ENCODE assay signal across 9 cellular contexts in genomic region chr6:106513813-106514212, GRCh38.
DNase-seq lines count a peak whose midpoint lies in the region; ATAC-seq, FAIRE-seq and TF ChIP-seq lines count a peak whose summit lies in the region.
"Had no signal": no experiment of that assay in that cellular context is flagged by ENCODE, and none has a peak within 500 bp of the region (broad histone marks: within the 10 kb centered on the region; RNA-seq: fewer than 3 reads in every experiment).

No MANE protein-coding gene starts in this region.

- no peaks in the 10 kb centered on the region for H4K20me1 ChIP-seq in K562 (replicated peaks; ENCODE audit: control insufficient read depth, insufficient read depth, low read length)

- WGBS in K562 (ENCODE audit: insufficient coverage, low coverage, missing lambda C conversion rate): 0% methylated on average over 2 of the region's 2 CpGs
- 43 to 73% (median 57%) methylated on average over 2 of the region's 2 CpGs for WGBS in adrenal gland, 4 donors

- TF ChIP-seq POLR2A in K562 (conservative IDR thresholded peaks at IDR 0.05): no peak
- TF ChIP-seq POLR2A in adrenal gland (IDR thresholded peaks at IDR 0.05): no peak

- peak overlapping the region; percentile 94 to 98 (median 97) for H3K4me3 Mint-ChIP-seq in CD8-positive, alpha-beta memory T cell
- peak overlapping the region; percentile 95 to 99 (median 97) for H3K4me3 Mint-ChIP-seq in IgD-negative memory B cell
- peak overlapping the region; percentile 89 to 98 (median 96) for H3K4me3 Mint-ChIP-seq in naive thymus-derived CD4-positive, alpha-beta T cell

- in situ Hi-C loops in K562 (cut with MboI): no loop called here

- H3K36me3 Mint-ChIP-seq in CD8-positive, alpha-beta memory T cell: peaks cover 0 to 16% (median 0%) of the 10 kb centered on the region in 3 donors
- peaks cover 2% of the 10 kb centered on the region for H3K36me3 Mint-ChIP-seq in IgD-negative memory B cell
- H3K36me3 Mint-ChIP-seq in naive thymus-derived CD4-positive, alpha-beta T cell: peaks cover 0 to 3% (median 0%) of the 10 kb centered on the region in 5 donors

- no peaks in the 10 kb centered on the region for H3K9me1 ChIP-seq in K562 (ENCODE audit: control insufficient read depth, insufficient read depth, low read length)

- intact Hi-C loops in K562 (cut with micrococcal nuclease) (no loop called here), adrenal gland (cut with DNase I) (no loop called here)
- intact Hi-C loops in naive thymus-derived CD4-positive, alpha-beta T cell (cut with micrococcal nuclease): loop anchor here (2.0 to 10.0 kb wide), 7 partner anchors 115 to 1443 kb away; partner anchors contain the start of genes SEC63 (in 2 of the 2), ATG5 (in 1 of the 2), BEND3 (in 1 of the 2) and MTRES1 (in 1 of the 2)

- CTCF ChIA-PET in CD8-positive, alpha-beta memory T cell (lab: Charles Lee): interaction anchor here (1.0 to 7.1 kb wide), 10 partner anchors 9 to 56 kb away, joined by 3 to 147 read pairs (median 18); no protein-coding TSS in a partner anchor
- CTCF ChIA-PET in K562 (lab: Yijun Ruan, JAX; ENCODE audit: low intra/inter-chr PET ratio): interaction anchor here (0.5 kb wide), 1 partner anchor 1630 kb away, joined by 3 read pairs; no protein-coding TSS in a partner anchor
- CTCF ChIA-PET in naive thymus-derived CD4-positive, alpha-beta T cell (lab: Charles Lee): interaction anchor here (0.6 to 7.1 kb wide), 8 partner anchors 10 to 459 kb away, joined by 3 to 74 read pairs (median 12); no protein-coding TSS in a partner anchor

- H3K9ac ChIP-seq in K562 (ENCODE audit: insufficient read depth in 1 of 2, low read depth in 2 of 2, low read length in 2 of 2): no peak overlapping the region

- peaks cover 46% of the 10 kb centered on the region for H3K4me1 ChIP-seq in CD8-positive, alpha-beta memory T cell (ENCODE audit: insufficient read depth, low read length)
- H3K4me1 ChIP-seq in K562 (replicated peaks in 1 of 2; ENCODE audit: control insufficient read depth in 2 of 2, insufficient read depth in 2 of 2, low read length in 2 of 2) (peaks cover under 1 to 24% of the 10 kb centered on the region in 2 experiments; a peak in 3 of 5 replicates), adrenal gland (replicated peaks in 1 of 2) (peaks cover 7 to 23% of the 10 kb centered on the region in 2 donors)
- H3K4me1 ChIP-seq in naive thymus-derived CD4-positive, alpha-beta T cell (ENCODE audit: control insufficient read depth in 2 of 2, insufficient read depth in 2 of 2, low read length in 2 of 2): peaks cover 39 to 52% of the 10 kb centered on the region in 2 donors

- no peaks in the 10 kb centered on the region for H3K79me2 ChIP-seq in K562 (ENCODE audit: control insufficient read depth, insufficient read depth, low read length)

- H3K27ac Mint-ChIP-seq in CD8-positive, alpha-beta memory T cell: peak overlapping the region; percentile 95 to 99 (median 98)
- peak overlapping the region; percentile 88 to 96 (median 95) for H3K27ac Mint-ChIP-seq in IgD-negative memory B cell
- H3K27ac Mint-ChIP-seq in naive thymus-derived CD4-positive, alpha-beta T cell: peak overlapping the region; percentile 92 to 99 (median 96)

- no peak for TF ChIP-seq EP300 in K562 (IDR thresholded peaks at IDR 0.05; ENCODE audit: low read length)

- H3K9me3 ChIP-seq in CD8-positive, alpha-beta memory T cell (ENCODE audit: low read length): no peaks in the 10 kb centered on the region
- no peaks in the 10 kb centered on the region for H3K9me3 ChIP-seq in K562 (replicated peaks; ENCODE audit: control insufficient read depth, insufficient read depth, low read depth, low read length)
- H3K9me3 ChIP-seq in naive thymus-derived CD4-positive, alpha-beta T cell (ENCODE audit: control insufficient read depth in 2 of 3, low read length in 3 of 3): no peaks in the 10 kb centered on the region
- no peaks in the 10 kb centered on the region for H3K9me3 ChIP-seq in adrenal gland (replicated peaks in 1 of 3)

- peak in 1 of 5 donors; percentile 47 for DNase-seq in CD8-positive, alpha-beta memory T cell
- DNase-seq in K562 (ENCODE audit: extremely low read depth in 1 of 4, low spot score in 3 of 4) (no peak), NCI-H1436 treated with DMSO at 0.1 percent for 48 hours (lab: John Stamatoyannopoulos, UW) (no peak), adrenal gland (no peak), NCI-H146 treated with DMSO at 0.1 percent for 48 hours (lab: John Stamatoyannopoulos, UW; ENCODE audit: unreplicated experiment) (no peak), SHP77 treated with DMSO at 0.1 percent for 48 hours (lab: John Stamatoyannopoulos, UW) (no peak)
- DNase-seq in naive thymus-derived CD4-positive, alpha-beta T cell: peak in 2 of 9 donors; percentile 11 to 18
- DNase-seq: KBM-7 had no signal

- no peaks in the 10 kb centered on the region for H3K36me3 ChIP-seq in CD8-positive, alpha-beta memory T cell (ENCODE audit: insufficient read depth, low read length)
- H3K36me3 ChIP-seq in K562 (ENCODE audit: control insufficient read depth, insufficient read depth, low read length) (no peaks in the 10 kb centered on the region), adrenal gland (replicated peaks in 1 of 2) (no peaks in the 10 kb centered on the region)
- H3K36me3 ChIP-seq in naive thymus-derived CD4-positive, alpha-beta T cell (ENCODE audit: control insufficient read depth in 2 of 3, insufficient read depth in 3 of 3, low read length in 3 of 3): peaks cover 0 to 11% (median 0%) of the 10 kb centered on the region in 3 experiments

- H3K27me3 Mint-ChIP-seq in CD8-positive, alpha-beta memory T cell: no peaks in the 10 kb centered on the region
- peaks cover 3% of the 10 kb centered on the region for H3K27me3 Mint-ChIP-seq in IgD-negative memory B cell
- H3K27me3 Mint-ChIP-seq in naive thymus-derived CD4-positive, alpha-beta T cell: peaks cover 0 to 27% (median 0%) of the 10 kb centered on the region in 5 donors

- no peaks in the 10 kb centered on the region for H3K27me3 ChIP-seq in CD8-positive, alpha-beta memory T cell (ENCODE audit: insufficient read depth, low read length, poor library complexity, severe bottlenecking)
- H3K27me3 ChIP-seq in K562 (ENCODE audit: control insufficient read depth in 2 of 2, insufficient read depth in 2 of 2, low read length in 2 of 2) (peaks cover 33 to 37% of the 10 kb centered on the region in 2 experiments), adrenal gland (peaks cover 14% of the 10 kb centered on the region)
- H3K27me3 ChIP-seq in naive thymus-derived CD4-positive, alpha-beta T cell (ENCODE audit: control insufficient read depth in 2 of 2, insufficient read depth in 2 of 2, low read length in 2 of 2): no peaks in the 10 kb centered on the region

- TF ChIP-seq CTCF in K562 (IDR thresholded peaks at IDR 0.05 in 2 of 3, conservative IDR thresholded peaks at IDR 0.05 in 1 of 3; ENCODE audit: insufficient read depth in 2 of 3, low read depth in 1 of 3, low read length in 3 of 3): no peak
- no peak for TF ChIP-seq CTCF in adrenal gland (IDR thresholded peaks at IDR 0.05)

- TF ChIP-seq RAD21 in K562 (CRISPR knock-in tag; conservative IDR thresholded peaks at IDR 0.05 in 1 of 2, IDR thresholded peaks at IDR 0.05 in 1 of 2): no peak

- H2AFZ ChIP-seq in K562 (ENCODE audit: low read depth, low read length): no peak overlapping the region

- no peak overlapping the region for H3K4me2 ChIP-seq in K562 (ENCODE audit: insufficient read depth, low read length)

- POLR2A ChIA-PET in CD8-positive, alpha-beta memory T cell (lab: Charles Lee): interaction anchor here (0.6 to 3.6 kb wide), 4 partner anchors 8 to 188 kb away, joined by 3 to 60 read pairs (median 5); partner anchors contain the start of gene ATG5
- POLR2A ChIA-PET in K562 (lab: Yijun Ruan, JAX): no interaction called here
- POLR2A ChIA-PET in naive thymus-derived CD4-positive, alpha-beta T cell (lab: Charles Lee): interaction anchor here (1.2 to 6.4 kb wide), 6 partner anchors 9 to 53 kb away, joined by 6 to 173 read pairs (median 9); no protein-coding TSS in a partner anchor

- no peak for ATAC-seq in K562
- ATAC-seq in naive thymus-derived CD4-positive, alpha-beta T cell: no peak

- H3K4me1 Mint-ChIP-seq in CD8-positive, alpha-beta memory T cell: peaks cover 63 to 78% (median 77%) of the 10 kb centered on the region in 3 donors
- H3K4me1 Mint-ChIP-seq in IgD-negative memory B cell: peaks cover 37 to 43% (median 42%) of the 10 kb centered on the region in 3 donors
- H3K4me1 Mint-ChIP-seq in naive thymus-derived CD4-positive, alpha-beta T cell: peaks cover 41 to 74% (median 65%) of the 10 kb centered on the region in 7 donors

- FAIRE-seq in K562 (lab: Jason Lieb, UNC): no peak

- no TSS peak for BruUV-seq in K562 (replicated peaks; lab: Mats Ljungman, UMichigan)

- H3K4me3 ChIP-seq in CD8-positive, alpha-beta memory T cell (ENCODE audit: low read length): peak overlapping the region; percentile 82
- H3K4me3 ChIP-seq in K562 (no peak overlapping the region), adrenal gland (peak overlapping the region in 1 of 4 donors; percentile 69)
- peak overlapping the region; percentile 92 for H3K4me3 ChIP-seq in naive thymus-derived CD4-positive, alpha-beta T cell (ENCODE audit: low read length)

- H3K9me3 Mint-ChIP-seq in CD8-positive, alpha-beta memory T cell: no peaks in the 10 kb centered on the region
- no peaks in the 10 kb centered on the region for H3K9me3 Mint-ChIP-seq in IgD-negative memory B cell
- H3K9me3 Mint-ChIP-seq in naive thymus-derived CD4-positive, alpha-beta T cell: peaks cover 0 to 4% (median 0%) of the 10 kb centered on the region in 11 donors

- no peak overlapping the region for H3K27ac ChIP-seq in CD8-positive, alpha-beta memory T cell (ENCODE audit: low read depth, low read length)
- H3K27ac ChIP-seq in K562 (ENCODE audit: extremely low read depth, low read depth, low read length) (no peak overlapping the region), adrenal gland (peak overlapping the region in 1 of 5 donors; percentile 70)
- H3K27ac ChIP-seq in naive thymus-derived CD4-positive, alpha-beta T cell (ENCODE audit: low read depth, low read length): peak overlapping the region; percentile 100

TF ChIP-seq in K562, 482 proteins besides CTCF, POLR2A, EP300 and RAD21 (continues in another document):
- TF ChIP-seq KDM1A (IDR thresholded peaks at IDR 0.05) (peak; percentile 40 to 53; a peak in 3 of 4 replicates), MYNN (IDR thresholded peaks at IDR 0.05) (no peak), MYNN (CRISPR knock-in tag; IDR thresholded peaks at IDR 0.05) (no peak), BMI1 (IDR thresholded peaks at IDR 0.05; ENCODE audit: low read length) (0 out of 2 replicates have a peak, but pooled peaks have one; percentile 4)
- TF ChIP-seq, protein P1, sequence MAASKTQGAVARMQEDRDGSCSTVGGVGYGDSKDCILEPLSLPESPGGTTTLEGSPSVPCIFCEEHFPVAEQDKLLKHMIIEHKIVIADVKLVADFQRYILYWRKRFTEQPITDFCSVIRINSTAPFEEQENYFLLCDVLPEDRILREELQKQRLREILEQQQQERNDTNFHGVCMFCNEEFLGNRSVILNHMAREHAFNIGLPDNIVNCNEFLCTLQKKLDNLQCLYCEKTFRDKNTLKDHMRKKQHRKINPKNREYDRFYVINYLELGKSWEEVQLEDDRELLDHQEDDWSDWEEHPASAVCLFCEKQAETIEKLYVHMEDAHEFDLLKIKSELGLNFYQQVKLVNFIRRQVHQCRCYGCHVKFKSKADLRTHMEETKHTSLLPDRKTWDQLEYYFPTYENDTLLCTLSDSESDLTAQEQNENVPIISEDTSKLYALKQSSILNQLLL (CRISPR knock-in tag; IDR thresholded peaks at IDR 0.05; ENCODE audit: borderline replicate concordance): no peak

Comparison
In these comparisons a context has a peak if more than half of its experiments do, and no peak if none do; other contexts are left out.
1. intact Hi-C loops: an anchor here in naive thymus-derived CD4-positive, alpha-beta T cell (2.0 to 10.0 kb wide); none called in K562 and adrenal gland.